4 cellular contexts compared by ENCODE assay signal in the genomic region with DNA sequence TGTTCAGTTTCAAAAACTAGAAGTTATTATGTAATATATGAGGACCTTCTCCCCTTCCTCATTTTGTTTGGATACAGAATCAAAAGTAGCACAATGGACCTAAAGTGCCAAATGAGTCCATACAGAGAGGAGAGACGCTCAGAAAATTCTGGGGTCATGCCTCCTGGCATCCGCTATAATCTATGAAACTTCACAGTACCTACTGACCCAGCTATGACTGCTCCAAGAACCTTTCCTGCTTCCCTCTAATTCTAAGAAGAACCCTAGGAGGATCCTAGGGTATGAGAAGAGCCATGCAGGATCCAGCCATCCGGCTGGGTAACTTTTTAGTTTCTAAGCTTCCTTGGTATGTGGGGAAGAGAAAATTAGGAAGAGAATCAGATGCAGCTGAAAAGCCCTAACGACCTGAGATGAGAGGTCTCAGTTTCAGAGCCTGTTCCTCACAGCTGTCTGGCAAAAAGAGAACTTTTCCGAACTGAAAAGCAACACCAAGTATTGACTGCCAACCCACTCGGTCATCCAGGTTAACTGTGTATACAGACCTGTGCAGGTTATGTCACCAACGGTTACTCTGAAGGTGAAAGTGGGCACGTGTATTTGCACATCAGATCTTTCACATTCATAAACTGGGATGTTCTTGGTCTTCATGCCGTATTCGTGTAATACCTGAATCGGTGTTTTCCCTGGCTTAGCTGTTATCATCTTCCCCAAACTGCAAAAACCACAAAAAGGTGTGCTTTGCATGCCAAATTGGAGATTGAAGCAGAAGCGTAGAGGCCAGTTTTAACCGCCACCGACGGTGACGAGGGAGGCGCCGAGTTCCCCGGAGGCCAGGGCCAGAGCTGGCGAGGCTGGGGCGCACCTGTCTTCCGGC.
TF ChIP-seq lines count a peak whose summit lies in the region.

No MANE protein-coding gene starts in this region.

TF ChIP-seq in SK-N-SH, 30 proteins besides CTCF, POLR2A, EP300 and RAD21:
- TF ChIP-seq GABPA (IDR thresholded peaks at IDR 0.05; ENCODE audit: low read depth) (no peak), EZH2phosphoT487 (IDR thresholded peaks at IDR 0.05; ENCODE audit: borderline replicate concordance, low read depth) (no peak), RXRA (IDR thresholded peaks at IDR 0.05; ENCODE audit: borderline replicate concordance, low read depth) (no peak), GATA2 (CRISPR knock-in tag; IDR thresholded peaks at IDR 0.05) (no peak), ELF1 (IDR thresholded peaks at IDR 0.05) (no peak), FOXM1 (IDR thresholded peaks at IDR 0.05; ENCODE audit: low read depth) (no peak), RCOR1 (IDR thresholded peaks at IDR 0.05; ENCODE audit: low read length) (no peak)
- TF ChIP-seq, protein P1, sequence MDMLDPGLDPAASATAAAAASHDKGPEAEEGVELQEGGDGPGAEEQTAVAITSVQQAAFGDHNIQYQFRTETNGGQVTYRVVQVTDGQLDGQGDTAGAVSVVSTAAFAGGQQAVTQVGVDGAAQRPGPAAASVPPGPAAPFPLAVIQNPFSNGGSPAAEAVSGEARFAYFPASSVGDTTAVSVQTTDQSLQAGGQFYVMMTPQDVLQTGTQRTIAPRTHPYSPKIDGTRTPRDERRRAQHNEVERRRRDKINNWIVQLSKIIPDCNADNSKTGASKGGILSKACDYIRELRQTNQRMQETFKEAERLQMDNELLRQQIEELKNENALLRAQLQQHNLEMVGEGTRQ (IDR thresholded peaks at IDR 0.05; ENCODE audit: borderline replicate concordance, low read depth, low read length), result no peak
- TF ChIP-seq, protein P2, sequence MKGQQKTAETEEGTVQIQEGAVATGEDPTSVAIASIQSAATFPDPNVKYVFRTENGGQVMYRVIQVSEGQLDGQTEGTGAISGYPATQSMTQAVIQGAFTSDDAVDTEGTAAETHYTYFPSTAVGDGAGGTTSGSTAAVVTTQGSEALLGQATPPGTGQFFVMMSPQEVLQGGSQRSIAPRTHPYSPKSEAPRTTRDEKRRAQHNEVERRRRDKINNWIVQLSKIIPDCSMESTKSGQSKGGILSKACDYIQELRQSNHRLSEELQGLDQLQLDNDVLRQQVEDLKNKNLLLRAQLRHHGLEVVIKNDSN (IDR thresholded peaks at IDR 0.05; ENCODE audit: borderline replicate concordance, low read depth), result no peak
- TF ChIP-seq, protein P3, sequence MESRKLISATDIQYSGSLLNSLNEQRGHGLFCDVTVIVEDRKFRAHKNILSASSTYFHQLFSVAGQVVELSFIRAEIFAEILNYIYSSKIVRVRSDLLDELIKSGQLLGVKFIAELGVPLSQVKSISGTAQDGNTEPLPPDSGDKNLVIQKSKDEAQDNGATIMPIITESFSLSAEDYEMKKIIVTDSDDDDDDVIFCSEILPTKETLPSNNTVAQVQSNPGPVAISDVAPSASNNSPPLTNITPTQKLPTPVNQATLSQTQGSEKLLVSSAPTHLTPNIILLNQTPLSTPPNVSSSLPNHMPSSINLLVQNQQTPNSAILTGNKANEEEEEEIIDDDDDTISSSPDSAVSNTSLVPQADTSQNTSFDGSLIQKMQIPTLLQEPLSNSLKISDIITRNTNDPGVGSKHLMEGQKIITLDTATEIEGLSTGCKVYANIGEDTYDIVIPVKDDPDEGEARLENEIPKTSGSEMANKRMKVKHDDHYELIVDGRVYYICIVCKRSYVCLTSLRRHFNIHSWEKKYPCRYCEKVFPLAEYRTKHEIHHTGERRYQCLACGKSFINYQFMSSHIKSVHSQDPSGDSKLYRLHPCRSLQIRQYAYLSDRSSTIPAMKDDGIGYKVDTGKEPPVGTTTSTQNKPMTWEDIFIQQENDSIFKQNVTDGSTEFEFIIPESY (IDR thresholded peaks at IDR 0.05; ENCODE audit: borderline replicate concordance, low read depth), result no peak

TF ChIP-seq in SK-N-SH treated with all-trans-retinoic acid at 6 μM for 48 hours, 23 proteins besides CTCF, POLR2A, EP300 and RAD21 (continues in another document):
- TF ChIP-seq ESRRG (CRISPR knock-in tag; IDR thresholded peaks at IDR 0.05) (no peak), ZNF70 (CRISPR knock-in tag; IDR thresholded peaks at IDR 0.05) (no peak), ISL1 (CRISPR knock-in tag; IDR thresholded peaks at IDR 0.05) (no peak), CSDC2 (CRISPR knock-in tag; IDR thresholded peaks at IDR 0.05) (no peak), ZFP30 (CRISPR knock-in tag; IDR thresholded peaks at IDR 0.05) (no peak), TCF4 (CRISPR knock-in tag; IDR thresholded peaks at IDR 0.05; ENCODE audit: borderline replicate concordance) (no peak), BACH2 (CRISPR knock-in tag; IDR thresholded peaks at IDR 0.05; ENCODE audit: borderline replicate concordance) (no peak), ZFP3 (CRISPR knock-in tag; IDR thresholded peaks at IDR 0.05) (no peak)
- TF ChIP-seq, protein P4, sequence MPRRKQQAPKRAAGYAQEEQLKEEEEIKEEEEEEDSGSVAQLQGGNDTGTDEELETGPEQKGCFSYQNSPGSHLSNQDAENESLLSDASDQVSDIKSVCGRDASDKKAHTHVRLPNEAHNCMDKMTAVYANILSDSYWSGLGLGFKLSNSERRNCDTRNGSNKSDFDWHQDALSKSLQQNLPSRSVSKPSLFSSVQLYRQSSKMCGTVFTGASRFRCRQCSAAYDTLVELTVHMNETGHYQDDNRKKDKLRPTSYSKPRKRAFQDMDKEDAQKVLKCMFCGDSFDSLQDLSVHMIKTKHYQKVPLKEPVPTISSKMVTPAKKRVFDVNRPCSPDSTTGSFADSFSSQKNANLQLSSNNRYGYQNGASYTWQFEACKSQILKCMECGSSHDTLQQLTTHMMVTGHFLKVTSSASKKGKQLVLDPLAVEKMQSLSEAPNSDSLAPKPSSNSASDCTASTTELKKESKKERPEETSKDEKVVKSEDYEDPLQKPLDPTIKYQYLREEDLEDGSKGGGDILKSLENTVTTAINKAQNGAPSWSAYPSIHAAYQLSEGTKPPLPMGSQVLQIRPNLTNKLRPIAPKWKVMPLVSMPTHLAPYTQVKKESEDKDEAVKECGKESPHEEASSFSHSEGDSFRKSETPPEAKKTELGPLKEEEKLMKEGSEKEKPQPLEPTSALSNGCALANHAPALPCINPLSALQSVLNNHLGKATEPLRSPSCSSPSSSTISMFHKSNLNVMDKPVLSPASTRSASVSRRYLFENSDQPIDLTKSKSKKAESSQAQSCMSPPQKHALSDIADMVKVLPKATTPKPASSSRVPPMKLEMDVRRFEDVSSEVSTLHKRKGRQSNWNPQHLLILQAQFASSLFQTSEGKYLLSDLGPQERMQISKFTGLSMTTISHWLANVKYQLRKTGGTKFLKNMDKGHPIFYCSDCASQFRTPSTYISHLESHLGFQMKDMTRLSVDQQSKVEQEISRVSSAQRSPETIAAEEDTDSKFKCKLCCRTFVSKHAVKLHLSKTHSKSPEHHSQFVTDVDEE (CRISPR knock-in tag; IDR thresholded peaks at IDR 0.05), result no peak
- TF ChIP-seq, protein P5, sequence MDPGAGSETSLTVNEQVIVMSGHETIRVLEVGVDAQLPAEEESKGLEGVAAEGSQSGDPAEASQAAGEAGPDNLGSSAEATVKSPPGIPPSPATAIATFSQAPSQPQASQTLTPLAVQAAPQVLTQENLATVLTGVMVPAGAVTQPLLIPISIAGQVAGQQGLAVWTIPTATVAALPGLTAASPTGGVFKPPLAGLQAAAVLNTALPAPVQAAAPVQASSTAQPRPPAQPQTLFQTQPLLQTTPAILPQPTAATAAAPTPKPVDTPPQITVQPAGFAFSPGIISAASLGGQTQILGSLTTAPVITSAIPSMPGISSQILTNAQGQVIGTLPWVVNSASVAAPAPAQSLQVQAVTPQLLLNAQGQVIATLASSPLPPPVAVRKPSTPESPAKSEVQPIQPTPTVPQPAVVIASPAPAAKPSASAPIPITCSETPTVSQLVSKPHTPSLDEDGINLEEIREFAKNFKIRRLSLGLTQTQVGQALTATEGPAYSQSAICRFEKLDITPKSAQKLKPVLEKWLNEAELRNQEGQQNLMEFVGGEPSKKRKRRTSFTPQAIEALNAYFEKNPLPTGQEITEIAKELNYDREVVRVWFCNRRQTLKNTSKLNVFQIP (CRISPR knock-in tag; IDR thresholded peaks at IDR 0.05; ENCODE audit: borderline replicate concordance, low read depth), result no peak

TF ChIP-seq in IMR-90, 13 proteins besides CTCF, POLR2A, EP300 and RAD21:
- TF ChIP-seq RFX5 (IDR thresholded peaks at IDR 0.05; ENCODE audit: low read depth, low read length), result no peak; the same call in 1 of the 2 replicates
- TF ChIP-seq BHLHE40 (IDR thresholded peaks at IDR 0.05; ENCODE audit: low read depth, low read length), result no peak
- TF ChIP-seq, protein P1 (IDR thresholded peaks at IDR 0.05; ENCODE audit: low read depth, low read length), result no peak
- TF ChIP-seq SMC3 (IDR thresholded peaks at IDR 0.05; ENCODE audit: low read depth, low read length), result no peak
- no peak for TF ChIP-seq CHD1 (IDR thresholded peaks at IDR 0.05; ENCODE audit: low read depth, low read length)
- TF ChIP-seq MAFK (IDR thresholded peaks at IDR 0.05; ENCODE audit: low read depth, low read length), result no peak
- TF ChIP-seq CEBPB (IDR thresholded peaks at IDR 0.05; ENCODE audit: low read depth, low read length), result no peak
- TF ChIP-seq MAZ (IDR thresholded peaks at IDR 0.05; ENCODE audit: borderline replicate concordance, low read depth, low read length), result no peak
- TF ChIP-seq FOS (IDR thresholded peaks at IDR 0.05; ENCODE audit: low read depth, low read length), result no peak

TF ChIP-seq in liver, 16 proteins besides CTCF, POLR2A, EP300 and RAD21:
- TF ChIP-seq HNF4G (IDR thresholded peaks at IDR 0.05), result no peak
- TF ChIP-seq, protein P3 (IDR thresholded peaks at IDR 0.05), result peak; percentile 44
- peak; percentile 60 for TF ChIP-seq YY1 (IDR thresholded peaks at IDR 0.05)
- peak; percentile 54 for TF ChIP-seq TAF1 (conservative IDR thresholded peaks at IDR 0.05)
- TF ChIP-seq FOXA1 (IDR thresholded peaks at IDR 0.05), result peak; percentile 46
- TF ChIP-seq FOXA2 (IDR thresholded peaks at IDR 0.05), result peak; percentile 77
- no peak for TF ChIP-seq NR2F2 (IDR thresholded peaks at IDR 0.05)
- peak; percentile 50 to 70 for TF ChIP-seq RXRA (IDR thresholded peaks at IDR 0.05)
- TF ChIP-seq, protein P6, sequence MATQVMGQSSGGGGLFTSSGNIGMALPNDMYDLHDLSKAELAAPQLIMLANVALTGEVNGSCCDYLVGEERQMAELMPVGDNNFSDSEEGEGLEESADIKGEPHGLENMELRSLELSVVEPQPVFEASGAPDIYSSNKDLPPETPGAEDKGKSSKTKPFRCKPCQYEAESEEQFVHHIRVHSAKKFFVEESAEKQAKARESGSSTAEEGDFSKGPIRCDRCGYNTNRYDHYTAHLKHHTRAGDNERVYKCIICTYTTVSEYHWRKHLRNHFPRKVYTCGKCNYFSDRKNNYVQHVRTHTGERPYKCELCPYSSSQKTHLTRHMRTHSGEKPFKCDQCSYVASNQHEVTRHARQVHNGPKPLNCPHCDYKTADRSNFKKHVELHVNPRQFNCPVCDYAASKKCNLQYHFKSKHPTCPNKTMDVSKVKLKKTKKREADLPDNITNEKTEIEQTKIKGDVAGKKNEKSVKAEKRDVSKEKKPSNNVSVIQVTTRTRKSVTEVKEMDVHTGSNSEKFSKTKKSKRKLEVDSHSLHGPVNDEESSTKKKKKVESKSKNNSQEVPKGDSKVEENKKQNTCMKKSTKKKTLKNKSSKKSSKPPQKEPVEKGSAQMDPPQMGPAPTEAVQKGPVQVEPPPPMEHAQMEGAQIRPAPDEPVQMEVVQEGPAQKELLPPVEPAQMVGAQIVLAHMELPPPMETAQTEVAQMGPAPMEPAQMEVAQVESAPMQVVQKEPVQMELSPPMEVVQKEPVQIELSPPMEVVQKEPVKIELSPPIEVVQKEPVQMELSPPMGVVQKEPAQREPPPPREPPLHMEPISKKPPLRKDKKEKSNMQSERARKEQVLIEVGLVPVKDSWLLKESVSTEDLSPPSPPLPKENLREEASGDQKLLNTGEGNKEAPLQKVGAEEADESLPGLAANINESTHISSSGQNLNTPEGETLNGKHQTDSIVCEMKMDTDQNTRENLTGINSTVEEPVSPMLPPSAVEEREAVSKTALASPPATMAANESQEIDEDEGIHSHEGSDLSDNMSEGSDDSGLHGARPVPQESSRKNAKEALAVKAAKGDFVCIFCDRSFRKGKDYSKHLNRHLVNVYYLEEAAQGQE (IDR thresholded peaks at IDR 0.05), result peak; percentile 21
- TF ChIP-seq HNF4A (conservative IDR thresholded peaks at IDR 0.05), result peak in 1 of 2 donors; percentile 60
- no peak for TF ChIP-seq GABPA (IDR thresholded peaks at IDR 0.05 in 1 of 2, conservative IDR thresholded peaks at IDR 0.05 in 1 of 2)
- TF ChIP-seq JUND (IDR thresholded peaks at IDR 0.05), result peak; percentile 16 to 38
- TF ChIP-seq SP1 (IDR thresholded peaks at IDR 0.05), result peak; percentile 30
- TF ChIP-seq, protein P7, sequence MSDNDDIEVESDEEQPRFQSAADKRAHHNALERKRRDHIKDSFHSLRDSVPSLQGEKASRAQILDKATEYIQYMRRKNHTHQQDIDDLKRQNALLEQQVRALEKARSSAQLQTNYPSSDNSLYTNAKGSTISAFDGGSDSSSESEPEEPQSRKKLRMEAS (IDR thresholded peaks at IDR 0.05), result peak; percentile 72
- peak in 1 of 2 donors; percentile 50 for TF ChIP-seq EGR1 (IDR thresholded peaks at IDR 0.05; ENCODE audit: low read depth in 2 of 2)
- TF ChIP-seq, protein P8, sequence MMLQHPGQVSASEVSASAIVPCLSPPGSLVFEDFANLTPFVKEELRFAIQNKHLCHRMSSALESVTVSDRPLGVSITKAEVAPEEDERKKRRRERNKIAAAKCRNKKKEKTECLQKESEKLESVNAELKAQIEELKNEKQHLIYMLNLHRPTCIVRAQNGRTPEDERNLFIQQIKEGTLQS (IDR thresholded peaks at IDR 0.05), result no peak
